ENCODE assay signal across 13 cellular contexts in genomic region chr20:33676121-33676520, GRCh38. TPM values are rescaled to one million over a fixed set of nuclear protein-coding genes. Genes with fewer than 3 reads are reported as not detected.
DNase-seq lines count a peak whose midpoint lies in the region; ATAC-seq, FAIRE-seq and TF ChIP-seq lines count a peak whose summit lies in the region.
"Had no signal": no experiment of that assay in that cellular context is flagged by ENCODE, and none has a peak within 500 bp of the region (broad histone marks: within the 10 kb centered on the region; RNA-seq: fewer than 3 reads in every experiment).

No MANE protein-coding gene starts in this region.

- TF ChIP-seq EP300 in H1 (IDR thresholded peaks at IDR 0.05; ENCODE audit: borderline replicate concordance in 1 of 2, low read depth in 2 of 2, low read length in 2 of 2), result no peak

- CTCF ChIA-PET in H1 (lab: Charles Lee; ENCODE audit: partially characterized antibody) (interaction anchor here (1.5 kb wide), 1 partner anchor 18 kb away, joined by 5 read pairs; no protein-coding TSS in a partner anchor), HEK293T (lab: Yijun Ruan, JAX) (no interaction called here)

- no peak overlapping the region for H2BK120ac ChIP-seq in H1 (replicated peaks; ENCODE audit: low read depth, low read length)

- H2BK5ac ChIP-seq in H1 (ENCODE audit: low read depth, low read length), result no peak overlapping the region

- no peak overlapping the region for H3K56ac ChIP-seq in H1 (replicated peaks; ENCODE audit: insufficient read length, low read depth, low read length)

- H2BK12ac ChIP-seq in H1 (ENCODE audit: low read depth, low read length), result no peak overlapping the region

- peak overlapping the region; percentile 13; the same call in 1 of the 2 replicates for H3K4me3 Mint-ChIP-seq in HFFc6
- H3K4me3 Mint-ChIP-seq in activated T-helper 17 cell treated with anti-CD3 and anti-CD28 coated beads, Interleukin-2, amount 50 U/mL, for 72 hours, result no peak overlapping the region

- H3K9me3 ChIP-seq in H1 (ENCODE audit: insufficient read depth in 2 of 2, low read depth in 1 of 2, low read length in 1 of 2) (no peaks in the 10 kb centered on the region), BE2C (no peaks in the 10 kb centered on the region)
- H3K9me3 ChIP-seq: pancreas had no signal

- no peak for FAIRE-seq in H1 (lab: Jason Lieb, UNC)
- FAIRE-seq: keratinocyte, pancreas had no signal

- no peak overlapping the region; a peak in 1 of 4 replicates for H3K4me2 ChIP-seq in H1 (ENCODE audit: insufficient read depth in 1 of 2, low read depth in 2 of 2, low read length in 2 of 2)

- H3K4me3 ChIP-seq in H1 (ENCODE audit: extremely low read depth in 1 of 4, insufficient read depth in 2 of 4, low read depth in 3 of 4, low read length in 4 of 4) (no peak overlapping the region), BE2C (ENCODE audit: low read depth, low read length) (no peak overlapping the region)
- H3K4me3 ChIP-seq: cardiac muscle cell, GM23248, pancreas had no signal

- no peak overlapping the region for H3K4ac ChIP-seq in H1 (replicated peaks; ENCODE audit: insufficient read length, low read depth, low read length)

- H3K36me3 ChIP-seq in H1 (ENCODE audit: control insufficient read depth in 2 of 4, insufficient read depth in 4 of 4, low read length in 3 of 4) (peaks cover 19 to 36% (median 32%) of the 10 kb centered on the region in 4 experiments; a peak in 6 of 8 replicates), BE2C (peaks cover 61% of the 10 kb centered on the region)
- H3K36me3 ChIP-seq: pancreas had no signal

- 83% methylated on average over 11 of the region's 11 CpGs; no CpG with 5 or more reads in 1 of the 2 experiments for WGBS in H1 (ENCODE audit: extremely low coverage in 1 of 2, insufficient coverage in 1 of 2, insufficient read length in 1 of 2, insufficient replicate concordance in 2 of 2, low coverage in 1 of 2, low lambda C conversion rate in 2 of 2, missing lambda C conversion rate in 1 of 2), 2 experiments

- no peak overlapping the region for H2BK15ac ChIP-seq in H1 (ENCODE audit: low read length)

- no peak for TF ChIP-seq CTCF in HFFc6 (IDR thresholded peaks at IDR 0.05)
- no peak for TF ChIP-seq CTCF in H1 (IDR thresholded peaks at IDR 0.05; ENCODE audit: control extremely low read depth in 1 of 3, insufficient read depth in 1 of 3, low read depth in 1 of 3, low read length in 3 of 3)
- no peak for TF ChIP-seq CTCF in BE2C (IDR thresholded peaks at IDR 0.05; ENCODE audit: low read depth, low read length)

- H3K27ac Mint-ChIP-seq in HFFc6, result peak overlapping the region; percentile 83; the same call in 1 of the 2 replicates
- no peak overlapping the region for H3K27ac Mint-ChIP-seq in activated T-helper 17 cell treated with anti-CD3 and anti-CD28 coated beads, Interleukin-2, amount 50 U/mL, for 72 hours

- H3K27ac ChIP-seq in H1 (ENCODE audit: low read depth, low read length), result no peak overlapping the region
- H3K27ac ChIP-seq: cardiac muscle cell had no signal

- H3K79me1 ChIP-seq in H1 (ENCODE audit: low read depth, low read length), result no peaks in the 10 kb centered on the region; the same call in 1 of the 2 replicates

- no peak for ATAC-seq in activated T-helper 17 cell treated with anti-CD3 and anti-CD28 coated beads, Interleukin-2, amount 50 U/mL, for 72 hours (replicated peaks)
- ATAC-seq: pancreas had no signal

- no peak overlapping the region for H3K23ac ChIP-seq in H1 (ENCODE audit: insufficient read length)

- H4K8ac ChIP-seq in H1 (ENCODE audit: extremely low read depth, insufficient read depth, low read length), result no peak overlapping the region

- no peak overlapping the region for H2AFZ ChIP-seq in H1 (ENCODE audit: low read length)

- H3K9me3 Mint-ChIP-seq in HFFc6, result no peaks in the 10 kb centered on the region
- H3K9me3 Mint-ChIP-seq in activated T-helper 17 cell treated with anti-CD3 and anti-CD28 coated beads, Interleukin-2, amount 50 U/mL, for 72 hours, result no peaks in the 10 kb centered on the region

- H3K27me3 ChIP-seq in H1 (replicated peaks in 1 of 4; ENCODE audit: control insufficient read depth in 3 of 4, extremely low read depth in 1 of 4, insufficient read depth in 3 of 4, low read length in 3 of 4) (no peaks in the 10 kb centered on the region), BE2C (no peaks in the 10 kb centered on the region)
- H3K27me3 ChIP-seq: cardiac muscle cell, pancreas had no signal

- H3K9ac ChIP-seq in H1 (replicated peaks in 1 of 4; ENCODE audit: extremely low read depth in 1 of 4, low read depth in 3 of 4, low read length in 3 of 4), result peak overlapping the region in 1 of 4 experiments; percentile 17; a peak in 1 of 7 replicates

- H3K4me1 ChIP-seq in H1 (replicated peaks in 1 of 4; ENCODE audit: control insufficient read depth in 3 of 4, insufficient read depth in 4 of 4, low read length in 3 of 4) (peaks cover 0 to 22% (median 11%) of the 10 kb centered on the region in 4 experiments; a peak in 4 of 7 replicates), BE2C (peaks cover 27% of the 10 kb centered on the region)

- H4K20me1 ChIP-seq in H1 (replicated peaks in 1 of 2; ENCODE audit: control insufficient read depth in 1 of 2, insufficient read depth in 2 of 2, low read length in 2 of 2), result peaks cover 9 to 44% of the 10 kb centered on the region in 2 experiments

- peaks cover 0 to 7% of the 10 kb centered on the region in 2 experiments; a peak in 1 of 4 replicates for H3K79me2 ChIP-seq in H1 (ENCODE audit: control insufficient read depth in 1 of 2, insufficient read depth in 2 of 2, low read length in 2 of 2)

- peaks cover 47% of the 10 kb centered on the region for H3K4me1 Mint-ChIP-seq in HFFc6 (ENCODE audit: low read depth)
- H3K4me1 Mint-ChIP-seq in activated T-helper 17 cell treated with anti-CD3 and anti-CD28 coated beads, Interleukin-2, amount 50 U/mL, for 72 hours, result peaks cover 19% of the 10 kb centered on the region

- TF ChIP-seq RAD21 in H1 (IDR thresholded peaks at IDR 0.05 in 1 of 2, conservative IDR thresholded peaks at IDR 0.05 in 1 of 2; ENCODE audit: low read depth in 2 of 2, low read length in 2 of 2), result no peak

- no peak overlapping the region for H3K18ac ChIP-seq in H1 (ENCODE audit: extremely low read depth, low read length)

- H4K91ac ChIP-seq in H1 (replicated peaks; ENCODE audit: insufficient read length, low read length), result no peak overlapping the region

- H3K23me2 ChIP-seq in H1 (ENCODE audit: low read depth, low read length), result peaks cover 13% of the 10 kb centered on the region

- DNase-seq in 8988T (peak; percentile 28), HFFc6 (no peak), H1 (ENCODE audit: low read depth in 1 of 2, low spot score in 2 of 2) (no peak), retina (peak; percentile 35), NCI-H2196 treated with DMSO at 0.1 percent for 48 hours (lab: John Stamatoyannopoulos, UW; ENCODE audit: unreplicated experiment) (no peak), HEK293T (ENCODE audit: extremely low spot score) (no peak), BE2C (no peak)
- DNase-seq: GM23248, NCI-H187 treated with DMSO at 0.1 percent for 48 hours, pancreas had no signal

- H2AK5ac ChIP-seq in H1 (ENCODE audit: low read depth, low read length), result no peak overlapping the region

- H2BK20ac ChIP-seq in H1 (ENCODE audit: low read length), result no peak overlapping the region

- H3K36me3 Mint-ChIP-seq in HFFc6 (ENCODE audit: low read depth), result 0 out of 2 replicates have a peak, but pooled peaks cover 4% of the 10 kb centered on the region
- H3K36me3 Mint-ChIP-seq in activated T-helper 17 cell treated with anti-CD3 and anti-CD28 coated beads, Interleukin-2, amount 50 U/mL, for 72 hours (ENCODE audit: low read depth), result peaks cover 42% of the 10 kb centered on the region

- POLR2A ChIA-PET in H1 (lab: Charles Lee; ENCODE audit: partially characterized antibody), result interaction anchor here (1.5 to 17.9 kb wide), 5 partner anchors 3 to 18 kb away, joined by 6 to 245 read pairs (median 10); partner anchors contain the start of genes ACTL10, C20orf144, E2F1 and NECAB3
- POLR2A ChIA-PET in HEK293T (lab: Yijun Ruan, JAX), result interaction anchor here (1.4 to 2.4 kb wide), 3 partner anchors 9 to 28 kb away, joined by 4 to 20 read pairs (median 13); no protein-coding TSS in a partner anchor

- H3K14ac ChIP-seq in H1 (ENCODE audit: insufficient read length), result no peak overlapping the region

- H3K27me3 Mint-ChIP-seq in HFFc6 (ENCODE audit: insufficient read depth), result peaks cover 2% of the 10 kb centered on the region; the same call in 1 of the 2 replicates
- H3K27me3 Mint-ChIP-seq in activated T-helper 17 cell treated with anti-CD3 and anti-CD28 coated beads, Interleukin-2, amount 50 U/mL, for 72 hours, result no peaks in the 10 kb centered on the region

- no peak overlapping the region for H4K5ac ChIP-seq in H1 (ENCODE audit: insufficient read length, low read depth, low read length)

- no peak for TF ChIP-seq POLR2A in H1 (IDR thresholded peaks at IDR 0.05; ENCODE audit: control extremely low read depth in 1 of 2, low read depth in 2 of 2, low read length in 2 of 2)

RNA-seq across cellular contexts. Expression of gene NECAB3, which starts 1.9 kb away (rescaled TPM):
- total RNA-seq in HFFc6 (2021; fragmentation: NEBNext Ultra II Directional; extraction: Animal tissue kit (Norgen Biotek cat#: 25700)), result 10 to 100 TPM; 24.9 to 30.0 (median 27.0) TPM
- 19.7 and 20.5 TPM in 2 replicates for total RNA-seq in H1 (2021; fragmentation: NEBNext Ultra II Directional; extraction: Animal tissue kit (Norgen Biotek cat#: 25700))
- 46.2 and 72.6 TPM in 2 replicates for polyA plus RNA-seq in H1 (2011; rRNA removed)
- polyA plus RNA-seq in H1 (2011; cell fraction: cytosol; rRNA removed), result 39.5 TPM
- polyA plus RNA-seq in H1 (2011; cell fraction: nucleus; rRNA removed), result 101 TPM
- polyA plus RNA-seq in H1 (2012, experiment 1 of 2), result 13.8 to 22.6 TPM (median 18.4 TPM) in 4 replicates
- 15.9 TPM for polyA plus RNA-seq in H1 (2012, experiment 2 of 2)
- polyA plus RNA-seq in H1 (2013, experiment 1 of 2), result 12.2 TPM
- 10.7 TPM for polyA plus RNA-seq in H1 (2013, experiment 2 of 2)
- 20.5 and 23.8 TPM in 2 replicates for polyA minus RNA-seq in H1 (2011; rRNA and poly(A)+ RNA removed)
- 15.6 TPM for polyA minus RNA-seq in H1 (2011; cell fraction: cytosol; rRNA and poly(A)+ RNA removed)
- polyA minus RNA-seq in H1 (2011; cell fraction: nucleus; rRNA and poly(A)+ RNA removed), result 39.6 TPM
- total RNA-seq in activated T-helper 17 cell treated with anti-CD3 and anti-CD28 coated beads, Interleukin-2, amount 50 U/mL, for 72 hours, result 10 to 100 TPM; 20.8 to 26.5 TPM
- 39.5 TPM for polyA plus RNA-seq in BE2C (2012; ENCODE audit: insufficient read depth, insufficient read length, low read depth)

RNA-seq across cellular contexts. Expression of gene ACTL10, which starts 9.4 kb away (rescaled TPM):
- 1 to 10 TPM; 1.6 to 2.3 (median 1.8) TPM for total RNA-seq in HFFc6 (2021; fragmentation: NEBNext Ultra II Directional; extraction: Animal tissue kit (Norgen Biotek cat#: 25700))
- total RNA-seq in H1 (2021; fragmentation: NEBNext Ultra II Directional; extraction: Animal tissue kit (Norgen Biotek cat#: 25700)), result not detected in 2 replicates
- polyA plus RNA-seq in H1 (2011; rRNA removed), result 0.20 and 0.26 TPM in 2 replicates
- 0.25 TPM for polyA plus RNA-seq in H1 (2011; cell fraction: cytosol; rRNA removed)
- 0.33 TPM for polyA plus RNA-seq in H1 (2011; cell fraction: nucleus; rRNA removed)
- 0.11 to 0.18 TPM (median 0.12 TPM) in 3 of 4 replicates, not detected in the other for polyA plus RNA-seq in H1 (2012, experiment 1 of 2)
- 0.30 TPM for polyA plus RNA-seq in H1 (2012, experiment 2 of 2)
- polyA plus RNA-seq in H1 (2013, experiment 1 of 2), result 0.08 TPM
- polyA plus RNA-seq in H1 (2013, experiment 2 of 2), result 0.04 TPM
- 0.07 and 0.09 TPM in 2 replicates for polyA minus RNA-seq in H1 (2011; rRNA and poly(A)+ RNA removed)
- polyA minus RNA-seq in H1 (2011; cell fraction: cytosol; rRNA and poly(A)+ RNA removed), result not detected
- 1.7 TPM for polyA minus RNA-seq in H1 (2011; cell fraction: nucleus; rRNA and poly(A)+ RNA removed)
- total RNA-seq in activated T-helper 17 cell treated with anti-CD3 and anti-CD28 coated beads, Interleukin-2, amount 50 U/mL, for 72 hours, result 1 to 10 TPM; 1.5 to 2.6 TPM
- polyA plus RNA-seq in BE2C (2012; ENCODE audit: insufficient read depth, insufficient read length, low read depth), result 4.3 TPM

RNA-seq across cellular contexts. Expression of gene E2F1, which starts 10.1 kb away (rescaled TPM):
- total RNA-seq in HFFc6 (2021; fragmentation: NEBNext Ultra II Directional; extraction: Animal tissue kit (Norgen Biotek cat#: 25700)), result 10 to 100 TPM; 11.3 to 21.7 (median 20.2) TPM
- 35.3 and 35.8 TPM in 2 replicates for total RNA-seq in H1 (2021; fragmentation: NEBNext Ultra II Directional; extraction: Animal tissue kit (Norgen Biotek cat#: 25700))
- 33.4 and 56.3 TPM in 2 replicates for polyA plus RNA-seq in H1 (2011; rRNA removed)
- polyA plus RNA-seq in H1 (2011; cell fraction: cytosol; rRNA removed), result 44.6 TPM
- 121 TPM for polyA plus RNA-seq in H1 (2011; cell fraction: nucleus; rRNA removed)
- polyA plus RNA-seq in H1 (2012, experiment 1 of 2), result 32.0 to 45.5 TPM (median 42.4 TPM) in 4 replicates
- polyA plus RNA-seq in H1 (2012, experiment 2 of 2), result 36.8 TPM
- 25.5 TPM for polyA plus RNA-seq in H1 (2013, experiment 1 of 2)
- 23.3 TPM for polyA plus RNA-seq in H1 (2013, experiment 2 of 2)
- polyA minus RNA-seq in H1 (2011; rRNA and poly(A)+ RNA removed), result 21.5 and 26.8 TPM in 2 replicates
- 17.8 TPM for polyA minus RNA-seq in H1 (2011; cell fraction: cytosol; rRNA and poly(A)+ RNA removed)
- 22.2 TPM for polyA minus RNA-seq in H1 (2011; cell fraction: nucleus; rRNA and poly(A)+ RNA removed)
- total RNA-seq in activated T-helper 17 cell treated with anti-CD3 and anti-CD28 coated beads, Interleukin-2, amount 50 U/mL, for 72 hours, result 10 to 100 TPM; 40.2 to 65.4 TPM
- 18.2 TPM for polyA plus RNA-seq in BE2C (2012; ENCODE audit: insufficient read depth, insufficient read length, low read depth)

RNA-seq across cellular contexts. Expression of gene C20orf144, which starts 14.0 kb away (rescaled TPM):
- total RNA-seq in HFFc6 (2021; fragmentation: NEBNext Ultra II Directional; extraction: Animal tissue kit (Norgen Biotek cat#: 25700)), result under 1 TPM in 5 of 6 experiments, not detected in 1; 0.10 to 0.31 (median 0.23) TPM
- total RNA-seq in H1 (2021; fragmentation: NEBNext Ultra II Directional; extraction: Animal tissue kit (Norgen Biotek cat#: 25700)), result 0.23 and 0.24 TPM in 2 replicates
- 0.21 and 0.24 TPM in 2 replicates for polyA plus RNA-seq in H1 (2011; rRNA removed)
- 0.23 TPM for polyA plus RNA-seq in H1 (2011; cell fraction: cytosol; rRNA removed)
- polyA plus RNA-seq in H1 (2011; cell fraction: nucleus; rRNA removed), result 0.27 TPM
- polyA plus RNA-seq in H1 (2012, experiment 1 of 2), result 0.27 to 0.36 TPM (median 0.33 TPM) in 4 replicates
- polyA plus RNA-seq in H1 (2012, experiment 2 of 2), result 0.13 TPM
- 0.12 TPM for polyA plus RNA-seq in H1 (2013, experiment 1 of 2)
- polyA plus RNA-seq in H1 (2013, experiment 2 of 2), result 0.07 TPM
- 0.27 and 0.79 TPM in 2 replicates for polyA minus RNA-seq in H1 (2011; rRNA and poly(A)+ RNA removed)
- polyA minus RNA-seq in H1 (2011; cell fraction: cytosol; rRNA and poly(A)+ RNA removed), result not detected
- 1.7 TPM for polyA minus RNA-seq in H1 (2011; cell fraction: nucleus; rRNA and poly(A)+ RNA removed)
- under 1 TPM; 0.26 to 0.41 TPM for total RNA-seq in activated T-helper 17 cell treated with anti-CD3 and anti-CD28 coated beads, Interleukin-2, amount 50 U/mL, for 72 hours
- 0.57 TPM for polyA plus RNA-seq in BE2C (2012; ENCODE audit: insufficient read depth, insufficient read length, low read depth)
- total RNA-seq: GM23248 had no signal

RNA-seq across cellular contexts. Expression of gene PXMP4, which starts 44.0 kb away (rescaled TPM):
- total RNA-seq in HFFc6 (2021; fragmentation: NEBNext Ultra II Directional; extraction: Animal tissue kit (Norgen Biotek cat#: 25700)), result 10 to 100 TPM in 4 of 6 experiments, 1 to 10 TPM in 2; 8.3 to 14.4 (median 11.4) TPM
- 3.3 and 4.1 TPM in 2 replicates for total RNA-seq in H1 (2021; fragmentation: NEBNext Ultra II Directional; extraction: Animal tissue kit (Norgen Biotek cat#: 25700))
- polyA plus RNA-seq in H1 (2011; rRNA removed), result 3.4 and 5.5 TPM in 2 replicates
- polyA plus RNA-seq in H1 (2011; cell fraction: cytosol; rRNA removed), result 3.4 TPM
- polyA plus RNA-seq in H1 (2011; cell fraction: nucleus; rRNA removed), result 3.8 TPM
- 1.6 to 3.5 TPM (median 2.6 TPM) in 4 replicates for polyA plus RNA-seq in H1 (2012, experiment 1 of 2)
- 1.7 TPM for polyA plus RNA-seq in H1 (2012, experiment 2 of 2)
- 3.2 TPM for polyA plus RNA-seq in H1 (2013, experiment 1 of 2)
- 3.3 TPM for polyA plus RNA-seq in H1 (2013, experiment 2 of 2)
- 3.6 and 4.1 TPM in 2 replicates for polyA minus RNA-seq in H1 (2011; rRNA and poly(A)+ RNA removed)
- polyA minus RNA-seq in H1 (2011; cell fraction: cytosol; rRNA and poly(A)+ RNA removed), result 1.4 TPM
- 1.1 TPM for polyA minus RNA-seq in H1 (2011; cell fraction: nucleus; rRNA and poly(A)+ RNA removed)
- total RNA-seq in activated T-helper 17 cell treated with anti-CD3 and anti-CD28 coated beads, Interleukin-2, amount 50 U/mL, for 72 hours, result 1 to 10 TPM; 6.7 to 8.0 TPM
- polyA plus RNA-seq in BE2C (2012; ENCODE audit: insufficient read depth, insufficient read length, low read depth), result 12.9 TPM

Comparison
In these comparisons a context has a peak if more than half of its experiments do, and no peak if none do; other contexts are left out.
1. DNase-seq: peak in 8988T (single experiment) and retina (single experiment); none in HFFc6 (single experiment), H1 (0 of 2), NCI-H2196 treated with DMSO at 0.1 percent for 48 hours (single experiment), HEK293T (single experiment) and BE2C (single experiment).